8 cellular contexts compared by ENCODE assay signal in the genomic region with DNA sequence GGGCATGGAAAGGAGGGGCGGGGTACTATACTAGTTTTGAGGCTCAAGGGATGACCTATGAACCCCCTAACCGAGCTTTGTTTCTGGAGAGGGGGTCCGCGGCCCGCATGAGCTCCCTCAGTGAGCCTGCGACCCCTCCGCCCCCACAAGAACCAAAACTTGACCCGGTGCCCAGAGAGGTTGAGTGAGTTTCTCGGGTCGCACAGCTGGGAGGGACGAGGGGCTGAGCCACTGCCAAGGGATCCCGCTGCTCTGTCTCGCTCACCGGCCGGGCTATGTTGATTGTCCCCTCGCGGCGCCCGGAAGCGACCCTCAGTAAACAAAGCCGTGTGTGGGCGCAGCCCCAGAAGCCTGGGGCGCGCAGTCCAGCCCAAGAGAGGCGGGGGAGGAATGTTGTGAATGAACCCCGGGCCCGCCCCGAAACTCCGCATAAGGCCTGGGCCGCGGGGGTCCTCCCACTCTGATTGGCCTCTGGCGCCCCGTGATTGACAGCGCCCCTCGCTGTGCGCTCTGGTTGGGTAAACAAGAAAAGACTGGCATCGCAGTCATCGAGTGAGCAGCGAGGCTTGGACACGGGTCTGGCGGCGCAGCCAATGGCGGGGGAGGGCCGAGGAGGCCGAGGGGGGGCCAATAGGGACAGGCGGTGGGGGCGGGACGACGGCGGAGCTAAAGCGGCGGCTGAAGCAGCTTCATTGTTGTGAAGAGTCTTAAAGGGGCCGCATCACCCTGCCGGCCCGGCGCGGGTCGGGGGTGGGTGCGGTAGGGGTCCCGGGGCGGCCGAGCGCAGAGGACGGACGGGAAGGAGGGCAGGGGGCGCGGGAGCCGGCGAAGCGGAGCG. TPM values are rescaled to one million over a fixed set of nuclear protein-coding genes. Genes with fewer than 3 reads are reported as not detected.
A peak's percentile ranks its signal among the peaks of the same experiment; 100 is the strongest.
DNase-seq lines count a peak whose midpoint lies in the region; ATAC-seq and TF ChIP-seq lines count a peak whose summit lies in the region.

A gene (plus strand): TSS at position 692 of the 838 bp plus-strand sequence. CDS start 206 bp downstream, outside the sequence.

- peak within 1 kb of the TSS; percentile 99 for H3K27ac Mint-ChIP-seq in stimulated activated naive CD8-positive, alpha-beta T cell treated with anti-CD3 and anti-CD28 coated beads, Interleukin-15, amount 100 ng/mL, for 72 hours

- peak within 1 kb of the TSS; percentile 80 for H2AFZ ChIP-seq in neural cell (ENCODE audit: low read depth, low read length)

- H3K9me2 ChIP-seq in neural cell (ENCODE audit: insufficient read depth, low read length) = no peaks in the 10 kb centered on the region

- H4K20me1 ChIP-seq in neural cell (ENCODE audit: insufficient read depth) = no peaks in the 10 kb centered on the region

- DNase-seq in HAP-1 (ENCODE audit: low spot score in 2 of 2) (peak; percentile 98 to 99), MG63 (peak; percentile 100), SHP77 (lab: John Stamatoyannopoulos, UW) (peak; percentile 97 to 99), activated gamma-delta T cell (lab: John Stamatoyannopoulos, UW) (peak; percentile 93), fibroblast of villous mesenchyme (ENCODE audit: low read depth) (peak; percentile 100)
- peak; percentile 95 to 98 for DNase-seq in stimulated activated naive CD8-positive, alpha-beta T cell treated with anti-CD3 and anti-CD28 coated beads, Interleukin-15, amount 100 ng/mL, for 72 hours

- peak; percentile 9 for TF ChIP-seq EP300 in neural cell (conservative IDR thresholded peaks at IDR 0.05; ENCODE audit: poor library complexity, severe bottlenecking)

- H3K4me2 ChIP-seq in neural cell (ENCODE audit: low read length) = peak within 1 kb of the TSS; percentile 92

- no peaks in the 10 kb centered on the region for H3K27me3 Mint-ChIP-seq in stimulated activated naive CD8-positive, alpha-beta T cell treated with anti-CD3 and anti-CD28 coated beads, Interleukin-15, amount 100 ng/mL, for 72 hours

- peaks cover 33% of the 10 kb centered on the region for H3K4me1 Mint-ChIP-seq in stimulated activated naive CD8-positive, alpha-beta T cell treated with anti-CD3 and anti-CD28 coated beads, Interleukin-15, amount 100 ng/mL, for 72 hours

- H3F3A ChIP-seq in neural cell (ENCODE audit: insufficient read depth, low read length, poor library complexity, severe bottlenecking) = no peaks in the 10 kb centered on the region

- H3K9ac ChIP-seq in ES-I3 (ENCODE audit: low read depth, low read length) (peak within 1 kb of the TSS; percentile 87), neural cell (ENCODE audit: low read length) (peak within 1 kb of the TSS; percentile 87)

- H3K4me3 Mint-ChIP-seq in stimulated activated naive CD8-positive, alpha-beta T cell treated with anti-CD3 and anti-CD28 coated beads, Interleukin-15, amount 100 ng/mL, for 72 hours = peak within 1 kb of the TSS; percentile 100

- TF ChIP-seq CTCF in fibroblast of villous mesenchyme (IDR thresholded peaks at IDR 0.05; ENCODE audit: insufficient read depth, low read depth, low read length) (no peak), neural cell (IDR thresholded peaks at IDR 0.05; ENCODE audit: poor library complexity, severe bottlenecking) (no peak)

- peaks cover 5% of the 10 kb centered on the region; the same call in 1 of the 2 replicates for H3K4me1 ChIP-seq in ES-I3 (ENCODE audit: insufficient read depth, low read length)
- H3K4me1 ChIP-seq in HAP-1 = peaks cover 5% of the 10 kb centered on the region; the same call in 1 of the 2 replicates

- H3K9me3 ChIP-seq in ES-I3 (ENCODE audit: control insufficient read depth, insufficient read depth, low read length) (no peaks in the 10 kb centered on the region), HAP-1 (no peaks in the 10 kb centered on the region), MG63 (no peaks in the 10 kb centered on the region), neural cell (ENCODE audit: low read length) (no peaks in the 10 kb centered on the region)

- in situ Hi-C loops in HAP-1 (cut with MboI; ENCODE audit: low sequenced_read_pairs) = no loop called here

- no peaks in the 10 kb centered on the region for H3K36me3 ChIP-seq in ES-I3 (ENCODE audit: insufficient read depth, low read length)
- H3K36me3 ChIP-seq in HAP-1 (replicated peaks) = no peaks in the 10 kb centered on the region
- peaks cover 17% of the 10 kb centered on the region for H3K36me3 ChIP-seq in MG63
- no peaks in the 10 kb centered on the region for H3K36me3 ChIP-seq in neural cell (ENCODE audit: insufficient read depth, low read length)

- H3K4me3 ChIP-seq in HAP-1 (peak within 1 kb of the TSS; percentile 61), MG63 (peak within 1 kb of the TSS; percentile 77), fibroblast of villous mesenchyme (ENCODE audit: low read depth, low read length) (peak within 1 kb of the TSS; percentile 83), neural cell (ENCODE audit: low read length) (peak within 1 kb of the TSS; percentile 77)

- ATAC-seq in stimulated activated naive CD8-positive, alpha-beta T cell treated with anti-CD3 and anti-CD28 coated beads, Interleukin-15, amount 100 ng/mL, for 72 hours = peak; percentile 99

- H3K9me3 Mint-ChIP-seq in stimulated activated naive CD8-positive, alpha-beta T cell treated with anti-CD3 and anti-CD28 coated beads, Interleukin-15, amount 100 ng/mL, for 72 hours = no peaks in the 10 kb centered on the region

- H3K27me3 ChIP-seq in HAP-1 (ENCODE audit: low read depth) (no peaks in the 10 kb centered on the region), MG63 (no peaks in the 10 kb centered on the region), neural cell (ENCODE audit: insufficient read depth, low read depth, low read length) (no peaks in the 10 kb centered on the region)

- TF ChIP-seq RAD21 in neural cell (conservative IDR thresholded peaks at IDR 0.05) = no peak

- peaks cover 18% of the 10 kb centered on the region for H3K79me2 ChIP-seq in neural cell (replicated peaks; ENCODE audit: insufficient read depth, low read length)

- peak within 1 kb of the TSS; percentile 63 for H3K27ac ChIP-seq in neural cell (ENCODE audit: low read length)

TF ChIP-seq in neural cell, 6 proteins besides CTCF, POLR2A, EP300 and RAD21:
- TF ChIP-seq TAF1 (IDR thresholded peaks at IDR 0.05; ENCODE audit: low read depth) (peak; percentile 89), MXI1 (conservative IDR thresholded peaks at IDR 0.05; ENCODE audit: poor library complexity, severe bottlenecking) (no peak), SMC3 (conservative IDR thresholded peaks at IDR 0.05; ENCODE audit: poor library complexity) (no peak), EZH2 (IDR thresholded peaks at IDR 0.05; ENCODE audit: borderline replicate concordance, insufficient read depth, low read length, poor library complexity, severe bottlenecking) (no peak), POLR2AphosphoS5 (IDR thresholded peaks at IDR 0.05) (peak; percentile 67)
- TF ChIP-seq, protein P1, sequence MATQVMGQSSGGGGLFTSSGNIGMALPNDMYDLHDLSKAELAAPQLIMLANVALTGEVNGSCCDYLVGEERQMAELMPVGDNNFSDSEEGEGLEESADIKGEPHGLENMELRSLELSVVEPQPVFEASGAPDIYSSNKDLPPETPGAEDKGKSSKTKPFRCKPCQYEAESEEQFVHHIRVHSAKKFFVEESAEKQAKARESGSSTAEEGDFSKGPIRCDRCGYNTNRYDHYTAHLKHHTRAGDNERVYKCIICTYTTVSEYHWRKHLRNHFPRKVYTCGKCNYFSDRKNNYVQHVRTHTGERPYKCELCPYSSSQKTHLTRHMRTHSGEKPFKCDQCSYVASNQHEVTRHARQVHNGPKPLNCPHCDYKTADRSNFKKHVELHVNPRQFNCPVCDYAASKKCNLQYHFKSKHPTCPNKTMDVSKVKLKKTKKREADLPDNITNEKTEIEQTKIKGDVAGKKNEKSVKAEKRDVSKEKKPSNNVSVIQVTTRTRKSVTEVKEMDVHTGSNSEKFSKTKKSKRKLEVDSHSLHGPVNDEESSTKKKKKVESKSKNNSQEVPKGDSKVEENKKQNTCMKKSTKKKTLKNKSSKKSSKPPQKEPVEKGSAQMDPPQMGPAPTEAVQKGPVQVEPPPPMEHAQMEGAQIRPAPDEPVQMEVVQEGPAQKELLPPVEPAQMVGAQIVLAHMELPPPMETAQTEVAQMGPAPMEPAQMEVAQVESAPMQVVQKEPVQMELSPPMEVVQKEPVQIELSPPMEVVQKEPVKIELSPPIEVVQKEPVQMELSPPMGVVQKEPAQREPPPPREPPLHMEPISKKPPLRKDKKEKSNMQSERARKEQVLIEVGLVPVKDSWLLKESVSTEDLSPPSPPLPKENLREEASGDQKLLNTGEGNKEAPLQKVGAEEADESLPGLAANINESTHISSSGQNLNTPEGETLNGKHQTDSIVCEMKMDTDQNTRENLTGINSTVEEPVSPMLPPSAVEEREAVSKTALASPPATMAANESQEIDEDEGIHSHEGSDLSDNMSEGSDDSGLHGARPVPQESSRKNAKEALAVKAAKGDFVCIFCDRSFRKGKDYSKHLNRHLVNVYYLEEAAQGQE (IDR thresholded peaks at IDR 0.05; ENCODE audit: borderline replicate concordance) = peak; percentile 65
TF ChIP-seq in neural cell: peak in this region for 3.

RNA-seq across cellular contexts. Expression of the gene that starts here (rescaled TPM):
- total RNA-seq in MG63 (2014; rRNA removed; shearing (Covaris generic); ENCODE audit: low replicate concordance) = 4.8 and 7.9 TPM in 2 replicates
- 12.1 and 13.2 TPM in 2 replicates for total RNA-seq in fibroblast of villous mesenchyme
- polyA plus RNA-seq in neural cell = 4.7 and 6.1 TPM in 2 replicates
- 25.7 and 26.8 TPM in 2 replicates for polyA minus RNA-seq in neural cell

Comparison
In these comparisons a context has a peak if more than half of its experiments do, and no peak if none do; other contexts are left out.
1. Peak in every context shown above with its lines: DNase-seq, ATAC-seq, H3K4me3 ChIP-seq and H3K27ac ChIP-seq.